13 cellular contexts compared by ENCODE assay signal in the genomic region with DNA sequence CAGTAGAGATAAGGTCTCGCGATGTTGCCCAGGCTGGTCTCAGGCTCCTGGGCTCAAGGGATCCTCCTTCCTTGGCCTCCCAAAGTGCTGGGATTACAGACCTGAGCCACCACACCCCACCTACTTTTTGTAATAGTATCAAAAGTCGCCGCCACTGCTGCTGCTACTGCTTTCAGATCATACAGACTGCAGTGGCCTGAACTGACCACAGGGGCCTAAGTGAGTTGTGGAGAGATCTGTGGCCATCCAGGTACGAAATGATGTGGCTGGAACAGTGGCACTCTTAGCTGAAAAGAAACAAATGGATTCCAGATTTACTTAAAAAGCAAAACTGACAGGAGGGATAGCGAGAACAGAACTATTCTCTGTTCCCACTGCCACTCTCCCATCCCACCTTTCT. TPM values are rescaled to one million over a fixed set of nuclear protein-coding genes. Genes with fewer than 3 reads are reported as not detected.
DNase-seq lines count a peak whose midpoint lies in the region; TF ChIP-seq lines count a peak whose summit lies in the region.
"Had no signal": no experiment of that assay in that cellular context is flagged by ENCODE, and none has a peak within 500 bp of the region (broad histone marks: within the 10 kb centered on the region; RNA-seq: fewer than 3 reads in every experiment).

No MANE protein-coding gene starts in this region.

- no peaks in the 10 kb centered on the region for H3F3A ChIP-seq in SK-N-SH (replicated peaks; ENCODE audit: insufficient read depth)

- no peaks in the 10 kb centered on the region for H3K79me2 ChIP-seq in SK-N-SH (ENCODE audit: insufficient read depth)

- H3K27ac ChIP-seq in SK-N-SH (ENCODE audit: low read depth in 2 of 2, low read length in 1 of 2) (no peak overlapping the region), adrenal gland (no peak overlapping the region)
- H3K27ac ChIP-seq: pancreas had no signal

- CTCF ChIA-PET in AG04449 (lab: Yijun Ruan, JAX) (interaction anchor here (0.7 kb wide), 1 partner anchor 27 kb away, joined by 3 read pairs; no protein-coding TSS in a partner anchor), SK-N-SH (lab: Yijun Ruan, JAX) (interaction anchor here (1.0 to 1.6 kb wide), 4 partner anchors 11 to 226 kb away, joined by 4 read pairs; no protein-coding TSS in a partner anchor)

- 83% methylated on average over 6 of the region's 6 CpGs for WGBS in SK-N-SH (ENCODE audit: low lambda C conversion rate)
- 86 to 92% (median 88%) methylated on average over 6 of the region's 6 CpGs for WGBS in adrenal gland, 4 donors

- no peak for DNase-seq in AG04449 (ENCODE audit: low read depth, low spot score)
- DNase-seq in SK-N-SH = no peak
- no peak for DNase-seq in fibroblast of villous mesenchyme (ENCODE audit: low read depth)
- no peak for DNase-seq in NCI-H2107 treated with DMSO at 0.1 percent for 48 hours (lab: John Stamatoyannopoulos, UW; ENCODE audit: unreplicated experiment)
- no peak for DNase-seq in adrenal gland
- DNase-seq in activated T-helper 2 cell treated with anti-CD3 and anti-CD28 coated beads, Interferon-gamma antibody, Interleukin-2, Interleukin-4, amounts not matched to agents 10 μg/mL and 5 μg/mL and 100 μg/mL, durations not matched to agents 14 hours and 24 hours and 36 hours (ENCODE audit: low spot score) = no peak
- no peak for DNase-seq in AG08396 (ENCODE audit: low spot score)
- DNase-seq: activated T-cell treated with anti-CD3 and anti-CD28 coated beads, Interleukin-2, amount 50 U/mL, for 48 hours; foreskin melanocyte; NCI-H2081 treated with DMSO at 0.1 percent for 48 hours; stimulated activated CD4-positive, alpha-beta T cell treated with anti-CD3 and anti-CD28 coated beads, Interleukin-2, amount 100 ng/mL, for 48 hours had no signal

- no peak overlapping the region for H3K4me2 ChIP-seq in SK-N-SH

- no peak for TF ChIP-seq EP300 in SK-N-SH (IDR thresholded peaks at IDR 0.05; ENCODE audit: borderline replicate concordance in 1 of 2, low read depth in 1 of 2, low read length in 1 of 2)

- no peak for TF ChIP-seq POLR2A in adrenal gland (IDR thresholded peaks at IDR 0.05)

- peaks cover 14% of the 10 kb centered on the region for H3K27me3 Mint-ChIP-seq in activated T-helper 2 cell treated with anti-CD3 and anti-CD28 coated beads, Interferon-gamma antibody, Interleukin-2, Interleukin-4, amounts not matched to agents 10 μg/mL and 5 μg/mL and 100 μg/mL, durations not matched to agents 14 hours and 24 hours and 36 hours (ENCODE audit: low read depth)

- intact Hi-C loops in adrenal gland (cut with DNase I) = no loop called here
- intact Hi-C loops in activated T-helper 2 cell treated with anti-CD3 and anti-CD28 coated beads, Interferon-gamma antibody, Interleukin-2, Interleukin-4, amounts not matched to agents 10 μg/mL and 5 μg/mL and 100 μg/mL, durations not matched to agents 14 hours and 24 hours and 36 hours (cut with micrococcal nuclease) = no loop called here

- H3K4me3 Mint-ChIP-seq in activated T-helper 2 cell treated with anti-CD3 and anti-CD28 coated beads, Interferon-gamma antibody, Interleukin-2, Interleukin-4, amounts not matched to agents 10 μg/mL and 5 μg/mL and 100 μg/mL, durations not matched to agents 14 hours and 24 hours and 36 hours (ENCODE audit: low read depth) = no peak overlapping the region

- TF ChIP-seq CTCF in AG04449 (IDR thresholded peaks at IDR 0.05; ENCODE audit: insufficient read depth, low read length, missing control alignments) = peak; percentile 20
- TF ChIP-seq CTCF in GM12875 (IDR thresholded peaks at IDR 0.05; ENCODE audit: borderline replicate concordance, insufficient read depth, low read depth, low read length) = peak; percentile 51; the same call in 1 of the 2 replicates
- peak; percentile 39 for TF ChIP-seq CTCF in SK-N-SH (IDR thresholded peaks at IDR 0.05)
- peak; percentile 28 for TF ChIP-seq CTCF in fibroblast of villous mesenchyme (IDR thresholded peaks at IDR 0.05; ENCODE audit: insufficient read depth, low read depth, low read length)
- TF ChIP-seq CTCF in adrenal gland (IDR thresholded peaks at IDR 0.05) = peak in 2 of 6 experiments; percentile 17 to 22

- H3K9me3 ChIP-seq in SK-N-SH (no peaks in the 10 kb centered on the region), adrenal gland (replicated peaks in 1 of 3) (no peaks in the 10 kb centered on the region)
- H3K9me3 ChIP-seq: pancreas had no signal

- H3K9me3 Mint-ChIP-seq in activated T-helper 2 cell treated with anti-CD3 and anti-CD28 coated beads, Interferon-gamma antibody, Interleukin-2, Interleukin-4, amounts not matched to agents 10 μg/mL and 5 μg/mL and 100 μg/mL, durations not matched to agents 14 hours and 24 hours and 36 hours = no peaks in the 10 kb centered on the region

- H3K36me3 Mint-ChIP-seq in activated T-helper 2 cell treated with anti-CD3 and anti-CD28 coated beads, Interferon-gamma antibody, Interleukin-2, Interleukin-4, amounts not matched to agents 10 μg/mL and 5 μg/mL and 100 μg/mL, durations not matched to agents 14 hours and 24 hours and 36 hours (ENCODE audit: low read depth) = no peaks in the 10 kb centered on the region

- no peak overlapping the region for H3K9ac ChIP-seq in SK-N-SH

- H3K4me1 Mint-ChIP-seq in activated T-helper 2 cell treated with anti-CD3 and anti-CD28 coated beads, Interferon-gamma antibody, Interleukin-2, Interleukin-4, amounts not matched to agents 10 μg/mL and 5 μg/mL and 100 μg/mL, durations not matched to agents 14 hours and 24 hours and 36 hours (ENCODE audit: low read depth) = peaks cover 2% of the 10 kb centered on the region

- no peaks in the 10 kb centered on the region for H3K9me2 ChIP-seq in SK-N-SH

- H3K27me3 ChIP-seq in SK-N-SH (ENCODE audit: insufficient read depth) = no peaks in the 10 kb centered on the region
- no peaks in the 10 kb centered on the region for H3K27me3 ChIP-seq in adrenal gland
- H3K27me3 ChIP-seq: pancreas had no signal

- POLR2A ChIA-PET in AG04449 (lab: Yijun Ruan, JAX) (no interaction called here), SK-N-SH (lab: Yijun Ruan, JAX) (no interaction called here)

- H4K20me1 ChIP-seq in SK-N-SH (ENCODE audit: insufficient read depth) = no peaks in the 10 kb centered on the region

- no peak overlapping the region for H2AFZ ChIP-seq in SK-N-SH (ENCODE audit: low read depth)

- no peak for TF ChIP-seq RAD21 in SK-N-SH (IDR thresholded peaks at IDR 0.05; ENCODE audit: low read length)

- no peak overlapping the region for H3K27ac Mint-ChIP-seq in activated T-helper 2 cell treated with anti-CD3 and anti-CD28 coated beads, Interferon-gamma antibody, Interleukin-2, Interleukin-4, amounts not matched to agents 10 μg/mL and 5 μg/mL and 100 μg/mL, durations not matched to agents 14 hours and 24 hours and 36 hours

- H3K4me1 ChIP-seq in SK-N-SH (ENCODE audit: control insufficient read depth in 1 of 2, insufficient read depth in 2 of 2, low read depth in 1 of 2, low read length in 1 of 2) = peaks cover 0 to 8% of the 10 kb centered on the region in 2 experiments; a peak in 1 of 4 replicates
- H3K4me1 ChIP-seq in adrenal gland (replicated peaks in 1 of 2) = no peaks in the 10 kb centered on the region

- H3K4me3 ChIP-seq in AG04449 (ENCODE audit: low read depth, low read length) (no peak overlapping the region), GM12875 (ENCODE audit: low read depth, low read length) (no peak overlapping the region), SK-N-SH (ENCODE audit: low read depth in 2 of 2, low read length in 1 of 2) (no peak overlapping the region), fibroblast of villous mesenchyme (ENCODE audit: low read depth, low read length) (no peak overlapping the region), adrenal gland (no peak overlapping the region)
- H3K4me3 ChIP-seq: pancreas had no signal

- H3K36me3 ChIP-seq in SK-N-SH (replicated peaks in 1 of 2; ENCODE audit: control insufficient read depth in 1 of 2, insufficient read depth in 2 of 2, low read length in 1 of 2) (no peaks in the 10 kb centered on the region), adrenal gland (replicated peaks in 1 of 2) (no peaks in the 10 kb centered on the region)
- H3K36me3 ChIP-seq: pancreas had no signal

TF ChIP-seq in SK-N-SH, 30 proteins besides CTCF, POLR2A, EP300 and RAD21 (continues in another document):
- TF ChIP-seq, protein P1, sequence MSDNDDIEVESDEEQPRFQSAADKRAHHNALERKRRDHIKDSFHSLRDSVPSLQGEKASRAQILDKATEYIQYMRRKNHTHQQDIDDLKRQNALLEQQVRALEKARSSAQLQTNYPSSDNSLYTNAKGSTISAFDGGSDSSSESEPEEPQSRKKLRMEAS (IDR thresholded peaks at IDR 0.05; ENCODE audit: low read depth) = no peak
- TF ChIP-seq TAF1 (IDR thresholded peaks at IDR 0.05; ENCODE audit: borderline replicate concordance, low read depth, low read length) (no peak), FOSL2 (IDR thresholded peaks at IDR 0.05; ENCODE audit: borderline replicate concordance, low read depth) (no peak), GATA2 (CRISPR knock-in tag; IDR thresholded peaks at IDR 0.05) (no peak), RCOR1 (IDR thresholded peaks at IDR 0.05; ENCODE audit: low read length) (no peak)
- TF ChIP-seq, protein P2, sequence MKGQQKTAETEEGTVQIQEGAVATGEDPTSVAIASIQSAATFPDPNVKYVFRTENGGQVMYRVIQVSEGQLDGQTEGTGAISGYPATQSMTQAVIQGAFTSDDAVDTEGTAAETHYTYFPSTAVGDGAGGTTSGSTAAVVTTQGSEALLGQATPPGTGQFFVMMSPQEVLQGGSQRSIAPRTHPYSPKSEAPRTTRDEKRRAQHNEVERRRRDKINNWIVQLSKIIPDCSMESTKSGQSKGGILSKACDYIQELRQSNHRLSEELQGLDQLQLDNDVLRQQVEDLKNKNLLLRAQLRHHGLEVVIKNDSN (IDR thresholded peaks at IDR 0.05; ENCODE audit: borderline replicate concordance, low read depth) = no peak
- TF ChIP-seq, protein P3, sequence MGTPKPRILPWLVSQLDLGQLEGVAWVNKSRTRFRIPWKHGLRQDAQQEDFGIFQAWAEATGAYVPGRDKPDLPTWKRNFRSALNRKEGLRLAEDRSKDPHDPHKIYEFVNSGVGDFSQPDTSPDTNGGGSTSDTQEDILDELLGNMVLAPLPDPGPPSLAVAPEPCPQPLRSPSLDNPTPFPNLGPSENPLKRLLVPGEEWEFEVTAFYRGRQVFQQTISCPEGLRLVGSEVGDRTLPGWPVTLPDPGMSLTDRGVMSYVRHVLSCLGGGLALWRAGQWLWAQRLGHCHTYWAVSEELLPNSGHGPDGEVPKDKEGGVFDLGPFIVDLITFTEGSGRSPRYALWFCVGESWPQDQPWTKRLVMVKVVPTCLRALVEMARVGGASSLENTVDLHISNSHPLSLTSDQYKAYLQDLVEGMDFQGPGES (IDR thresholded peaks at IDR 0.05; ENCODE audit: low read depth, low read length) = no peak

RNA-seq across cellular contexts. Expression of a gene that starts 32.9 kb away (rescaled TPM):
- polyA plus RNA-seq in SK-N-SH (2012; rRNA removed) (not detected in 2 replicates), adrenal gland (100 to 1,000 TPM in 1 of 3 donors, 10 to 100 TPM in 1, under 1 TPM in 1; 0.75 to 115 (median 33.6) TPM)
- not detected in 2 replicates for polyA plus RNA-seq in SK-N-SH (2012; cell fraction: cytosol; rRNA removed)
- polyA plus RNA-seq in SK-N-SH (2012; cell fraction: nucleus; rRNA removed) = not detected in 2 replicates
- total RNA-seq in fibroblast of villous mesenchyme (0.32 TPM in 1 of 2 replicates, not detected in the other), adrenal gland (10 to 100 TPM in 3 of 8 donors, 1 to 10 TPM in 5; 6.3 to 53.8 (median 8.2) TPM)
- total RNA-seq in activated T-helper 2 cell treated with anti-CD3 and anti-CD28 coated beads, Interferon-gamma antibody, Interleukin-2, Interleukin-4, amounts not matched to agents 10 μg/mL and 5 μg/mL and 100 μg/mL, durations not matched to agents 14 hours and 24 hours and 36 hours = 5.8 and 6.7 TPM in 2 replicates
